ENCODE assay signal across 22 cellular contexts in genomic region chr6:109118955-109119354, GRCh38. TPM values are rescaled to one million over a fixed set of nuclear protein-coding genes. Genes with fewer than 3 reads are reported as not detected.
DNase-seq lines count a peak whose midpoint lies in the region; ATAC-seq and TF ChIP-seq lines count a peak whose summit lies in the region.
"Had no signal": no experiment of that assay in that cellular context is flagged by ENCODE, and none has a peak within 500 bp of the region (broad histone marks: within the 10 kb centered on the region; RNA-seq: fewer than 3 reads in every experiment).

No MANE protein-coding gene starts in this region.

- DNase-seq in left ventricle myocardium inferior: no peak
- DNase-seq in right cardiac atrium: no peak
- DNase-seq in NCI-H69 (lab: John Stamatoyannopoulos, UW): peak; percentile 77
- DNase-seq in epithelial cell of esophagus (ENCODE audit: low read depth): peak; percentile 34
- peak; percentile 15 for DNase-seq in retina
- DNase-seq in T-helper 1 cell: no peak
- DNase-seq in activated CD4-positive, alpha-beta memory T cell treated with anti-CD3 and anti-CD28 coated beads, Interleukin-2, amount 10 ng/mL, durations not matched to agents 7 days and 5 days: no peak
- DNase-seq: AML-193, DMS53, EL, GF-D8, Kasumi-1, MG63, NCI-H1417 treated with DMSO at 0.1 percent for 48 hours, NCI-H2029, NCI-H446, NCI-H526 treated with DMSO at 0.1 percent for 48 hours, Peyer's patch had no signal

- H3K4me1 ChIP-seq in left ventricle myocardium inferior (peaks cover 52% of the 10 kb centered on the region), right cardiac atrium (ENCODE audit: control insufficient read depth, insufficient read depth, low read length) (peaks cover 3% of the 10 kb centered on the region)

- no peaks in the 10 kb centered on the region for H3K9me3 ChIP-seq in left ventricle myocardium inferior (replicated peaks)
- H3K9me3 ChIP-seq in right cardiac atrium (ENCODE audit: control insufficient read depth, low read length): no peaks in the 10 kb centered on the region
- H3K9me3 ChIP-seq: MG63, Peyer's patch, SJSA1 had no signal

- 58% methylated on average over 2 of the region's 2 CpGs for WGBS in right cardiac atrium

- H3K4me3 Mint-ChIP-seq in activated CD4-positive, alpha-beta memory T cell treated with anti-CD3 and anti-CD28 coated beads, Interleukin-2, amount 10 ng/mL, durations not matched to agents 7 days and 5 days: no peak overlapping the region
- H3K4me3 Mint-ChIP-seq: CD14-positive monocyte had no signal

- H3K27me3 Mint-ChIP-seq in activated CD4-positive, alpha-beta memory T cell treated with anti-CD3 and anti-CD28 coated beads, Interleukin-2, amount 10 ng/mL, durations not matched to agents 7 days and 5 days: no peaks in the 10 kb centered on the region
- H3K27me3 Mint-ChIP-seq: IgD-negative memory B cell had no signal

- no peaks in the 10 kb centered on the region for H3K9me3 Mint-ChIP-seq in activated CD4-positive, alpha-beta memory T cell treated with anti-CD3 and anti-CD28 coated beads, Interleukin-2, amount 10 ng/mL, durations not matched to agents 7 days and 5 days
- H3K9me3 Mint-ChIP-seq: CD14-positive monocyte, IgD-negative memory B cell had no signal

- H3K27ac ChIP-seq in left ventricle myocardium inferior (replicated peaks) (peak overlapping the region; percentile 24), right cardiac atrium (ENCODE audit: low read length) (no peak overlapping the region)
- H3K27ac ChIP-seq: Peyer's patch, SJSA1 had no signal

- peaks cover 14% of the 10 kb centered on the region for H3K4me1 Mint-ChIP-seq in activated CD4-positive, alpha-beta memory T cell treated with anti-CD3 and anti-CD28 coated beads, Interleukin-2, amount 10 ng/mL, durations not matched to agents 7 days and 5 days

- intact Hi-C loops in left ventricle myocardium inferior (cut with micrococcal nuclease) (no loop called here), right cardiac atrium (cut with DNase I) (no loop called here)

- H3K36me3 Mint-ChIP-seq in activated CD4-positive, alpha-beta memory T cell treated with anti-CD3 and anti-CD28 coated beads, Interleukin-2, amount 10 ng/mL, durations not matched to agents 7 days and 5 days (ENCODE audit: low read depth): peaks cover 6% of the 10 kb centered on the region
- H3K36me3 Mint-ChIP-seq: IgD-negative memory B cell had no signal

- no peak for TF ChIP-seq CTCF in left ventricle myocardium inferior (IDR thresholded peaks at IDR 0.05; ENCODE audit: borderline replicate concordance)
- TF ChIP-seq CTCF in epithelial cell of esophagus (IDR thresholded peaks at IDR 0.05; ENCODE audit: insufficient read depth, low read depth, low read length, missing control alignments): no peak

- H3K4me3 ChIP-seq in left ventricle myocardium inferior: no peak overlapping the region
- H3K4me3 ChIP-seq in right cardiac atrium (ENCODE audit: low read length): no peak overlapping the region
- H3K4me3 ChIP-seq in epithelial cell of esophagus (ENCODE audit: low read length): no peak overlapping the region
- H3K4me3 ChIP-seq: MG63, Peyer's patch, SJSA1 had no signal

- POLR2A ChIA-PET in activated CD4-positive, alpha-beta memory T cell treated with anti-CD3 and anti-CD28 coated beads, Interleukin-2, amount 10 ng/mL, durations not matched to agents 7 days and 5 days (lab: Charles Lee): no interaction called here

- H3K36me3 ChIP-seq in left ventricle myocardium inferior: no peaks in the 10 kb centered on the region
- H3K36me3 ChIP-seq: MG63, Peyer's patch, SJSA1 had no signal

- ATAC-seq in right cardiac atrium: no peak
- ATAC-seq in activated CD4-positive, CD25-positive, alpha-beta regulatory T cell treated with anti-CD3 and anti-CD28 coated beads, Interleukin-2, amount 50 U/mL, for 24 hours: no peak

- CTCF ChIA-PET in activated CD4-positive, alpha-beta memory T cell treated with anti-CD3 and anti-CD28 coated beads, Interleukin-2, amount 10 ng/mL, durations not matched to agents 7 days and 5 days (lab: Charles Lee): no interaction called here

- no peak overlapping the region for H3K27ac Mint-ChIP-seq in activated CD4-positive, alpha-beta memory T cell treated with anti-CD3 and anti-CD28 coated beads, Interleukin-2, amount 10 ng/mL, durations not matched to agents 7 days and 5 days
- H3K27ac Mint-ChIP-seq: CD14-positive monocyte had no signal

- H3K27me3 ChIP-seq in left ventricle myocardium inferior (ENCODE audit: low read depth) (no peaks in the 10 kb centered on the region), right cardiac atrium (ENCODE audit: control insufficient read depth, insufficient read depth) (no peaks in the 10 kb centered on the region)
- H3K27me3 ChIP-seq: MG63, Peyer's patch, SJSA1 had no signal

RNA-seq across cellular contexts. Expression of gene CEP57L1, which starts 23.6 kb away (rescaled TPM):
- total RNA-seq in left ventricle myocardium inferior: 6.2 TPM
- 10 to 100 TPM in 1 of 4 donors, 1 to 10 TPM in 3; 7.1 to 10.4 (median 9.1) TPM for total RNA-seq in right cardiac atrium
- polyA plus RNA-seq in right cardiac atrium: 8.2 TPM
- 10 to 100 TPM; 21.6 to 23.3 TPM for total RNA-seq in activated CD4-positive, alpha-beta memory T cell treated with anti-CD3 and anti-CD28 coated beads, Interleukin-2, amount 10 ng/mL, durations not matched to agents 7 days and 5 days

RNA-seq across cellular contexts. Expression of gene SESN1, which starts 24.3 kb away (rescaled TPM):
- total RNA-seq in left ventricle myocardium inferior (44.1 TPM), right cardiac atrium (10 to 100 TPM; 26.5 to 60.5 (median 41.2) TPM)
- polyA plus RNA-seq in right cardiac atrium: 40.8 TPM
- total RNA-seq in activated CD4-positive, alpha-beta memory T cell treated with anti-CD3 and anti-CD28 coated beads, Interleukin-2, amount 10 ng/mL, durations not matched to agents 7 days and 5 days: 10 to 100 TPM; 22.9 to 23.0 TPM

Comparison
In these comparisons a context has a peak if more than half of its experiments do, and no peak if none do; other contexts are left out.
1. DNase-seq: peak in NCI-H69 (single experiment), epithelial cell of esophagus (single experiment) and retina (single experiment); none in left ventricle myocardium inferior (single experiment), right cardiac atrium (0 of 3), T-helper 1 cell (0 of 5) and activated CD4-positive, alpha-beta memory T cell treated with anti-CD3 and anti-CD28 coated beads, Interleukin-2, amount 10 ng/mL, durations not matched to agents 7 days and 5 days (single experiment).